Comparison of ENCODE assay signal across 34 cellular contexts in the genomic region with DNA sequence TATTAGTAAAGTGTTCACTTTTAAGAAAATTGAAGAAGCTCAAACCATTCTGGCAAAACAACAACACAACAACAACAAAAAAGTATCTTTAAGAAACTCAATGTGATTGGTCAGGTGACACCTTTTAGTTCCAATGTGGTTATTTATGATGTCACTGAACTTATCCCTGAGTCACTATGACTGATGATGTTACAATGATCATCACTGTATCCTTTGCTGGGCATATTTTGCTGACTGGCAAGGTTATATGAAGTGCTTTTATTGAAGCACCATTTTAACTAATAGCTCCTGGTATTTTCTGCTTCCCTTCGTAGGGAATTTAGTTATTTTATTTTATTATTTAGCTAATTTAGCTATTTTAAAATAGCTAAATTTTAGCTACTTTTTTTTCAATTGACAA. TPM values are rescaled to one million over a fixed set of nuclear protein-coding genes. Genes with fewer than 3 reads are reported as not detected.
"Had no signal": no experiment of that assay in that cellular context is flagged by ENCODE, and none has a peak within 500 bp of the region (broad histone marks: within the 10 kb centered on the region; RNA-seq: fewer than 3 reads in every experiment).

A gene with protein sequence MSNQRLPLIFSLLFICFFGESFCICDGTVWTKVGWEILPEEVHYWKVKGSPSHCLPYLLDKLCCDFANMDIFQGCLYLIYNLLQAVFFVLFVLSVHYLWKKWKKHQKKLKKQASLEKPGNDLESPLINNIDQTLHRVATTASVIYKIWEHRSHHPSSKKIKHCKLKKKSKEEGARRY (plus strand): TSS at position 223 of the 400 bp plus-strand sequence. CDS start 184 bp downstream, outside the sequence.

- H3K9me3 Mint-ChIP-seq: stimulated activated naive CD8-positive, alpha-beta T cell treated with anti-CD3 and anti-CD28 coated beads, Interleukin-15, Interleukin-2, amounts not matched to agents 100 ng/mL and 50 ng/mL, for 24 hours had no signal

- H3K4me1 ChIP-seq: left lung, prostate gland, sigmoid colon, spleen, suprapubic skin, tibial nerve, uterus had no signal

- H3K4me3 Mint-ChIP-seq: memory B cell; naive thymus-derived CD8-positive, alpha-beta T cell; nephron; neural crest cell; stimulated activated effector memory CD8-positive, alpha-beta T cell treated with anti-CD3 and anti-CD28 coated beads, Interleukin-12 subunit alpha, Interleukin-12 subunit beta, amount 100 ng/mL, for 72 hours; stimulated activated naive CD8-positive, alpha-beta T cell treated with anti-CD3 and anti-CD28 coated beads, Interleukin-15, Interleukin-2, amounts not matched to agents 100 ng/mL and 50 ng/mL, for 24 hours; type B pancreatic cell had no signal

- H3K27ac ChIP-seq: left lung, pancreas, prostate gland, sigmoid colon, spleen, suprapubic skin, tibial nerve, uterus had no signal

- H3K36me3 Mint-ChIP-seq: memory B cell; stimulated activated effector memory CD8-positive, alpha-beta T cell treated with anti-CD3 and anti-CD28 coated beads, Interleukin-12 subunit alpha, Interleukin-12 subunit beta, amount 100 ng/mL, for 72 hours; type B pancreatic cell had no signal

- DNase-seq: hippocampal formation; kidney glomerular epithelial cell; left cardiac atrium; left lung; naive thymus-derived CD8-positive, alpha-beta T cell; nucleus accumbens; pancreas; posterior cingulate gyrus; retina; right cardiac atrium; sigmoid colon; small intestine; spleen; stimulated activated CD4-positive, alpha-beta T cell treated with anti-CD3 and anti-CD28 coated beads, Interleukin-4, amount 100 ng/mL, for 24 hours; stimulated activated naive CD4-positive, alpha-beta T cell; uterus had no signal

- H3K4me3 ChIP-seq: left lung, lung, pancreas, prostate gland, sigmoid colon, spleen, suprapubic skin, tibial nerve, uterus had no signal

- FAIRE-seq: keratinocyte, pancreas, small intestine had no signal

- H3K27ac Mint-ChIP-seq: memory B cell; naive thymus-derived CD8-positive, alpha-beta T cell; stimulated activated effector memory CD8-positive, alpha-beta T cell treated with anti-CD3 and anti-CD28 coated beads, Interleukin-12 subunit alpha, Interleukin-12 subunit beta, amount 100 ng/mL, for 72 hours; stimulated activated naive CD8-positive, alpha-beta T cell treated with anti-CD3 and anti-CD28 coated beads, Interleukin-15, Interleukin-2, amounts not matched to agents 100 ng/mL and 50 ng/mL, for 24 hours; type B pancreatic cell had no signal

- H3K27me3 Mint-ChIP-seq: stimulated activated naive CD8-positive, alpha-beta T cell treated with anti-CD3 and anti-CD28 coated beads, Interleukin-15, Interleukin-2, amounts not matched to agents 100 ng/mL and 50 ng/mL, for 24 hours; type B pancreatic cell had no signal

- H3K36me3 ChIP-seq: left lung, pancreas, prostate gland, sigmoid colon, spleen, suprapubic skin, tibial nerve, uterus had no signal

- H3K27me3 ChIP-seq: left lung, pancreas, sigmoid colon, spleen, suprapubic skin, tibial nerve, uterus had no signal

- H3K9me3 ChIP-seq: pancreas, prostate gland, sigmoid colon, uterus had no signal

- H3K4me1 Mint-ChIP-seq: memory B cell; naive thymus-derived CD8-positive, alpha-beta T cell; nephron; stimulated activated effector memory CD8-positive, alpha-beta T cell treated with anti-CD3 and anti-CD28 coated beads, Interleukin-12 subunit alpha, Interleukin-12 subunit beta, amount 100 ng/mL, for 72 hours had no signal

RNA-seq across cellular contexts. Expression of the gene that starts here (rescaled TPM):
- total RNA-seq: left cardiac atrium; left lung; liver; lung; mesenteric fat pad; mucosa of gallbladder; naive thymus-derived CD8-positive, alpha-beta T cell; neural crest cell; osteoblast; pancreas; right cardiac atrium; sigmoid colon; spleen; subcutaneous adipose tissue; suprapubic skin; tibial nerve; ureter; uterus had no signal
- polyA plus RNA-seq: keratinocyte; liver; lung; naive thymus-derived CD8-positive, alpha-beta T cell; pancreas; right cardiac atrium; sigmoid colon; small intestine; spleen; thymus had no signal
